Comparison of ENCODE assay signal across 21 cellular contexts in the genomic region with DNA sequence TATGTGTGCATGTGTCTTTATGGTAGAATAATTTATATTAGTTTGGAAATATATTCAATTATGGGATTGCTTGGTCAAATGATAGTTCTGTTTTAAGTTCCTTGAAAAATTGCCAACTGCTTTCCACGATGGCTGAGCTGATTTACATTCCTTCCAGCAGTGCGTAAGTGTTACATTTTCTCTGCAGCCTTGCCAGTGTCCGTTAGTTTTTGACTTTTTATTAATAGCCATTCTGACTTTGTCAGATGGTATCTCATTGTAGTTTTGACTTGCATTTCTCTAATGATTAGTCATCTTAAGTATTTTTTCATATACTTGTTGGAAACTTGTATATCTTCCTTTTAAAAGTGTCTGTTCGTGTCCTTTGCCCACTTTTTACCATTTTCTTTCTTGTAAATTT.
"Had no signal": no experiment of that assay in that cellular context is flagged by ENCODE, and none has a peak within 500 bp of the region (broad histone marks: within the 10 kb centered on the region; RNA-seq: fewer than 3 reads in every experiment).

No MANE protein-coding gene starts in this region.

- H3K9ac ChIP-seq: neural progenitor cell had no signal

- H3K4me3 ChIP-seq: cardiac muscle cell, mucosa of descending colon, neural progenitor cell, ovary, sigmoid colon, tibial artery had no signal

- H3K27me3 ChIP-seq: cardiac muscle cell, neural progenitor cell, ovary, sigmoid colon, tibial artery had no signal

- H3K9me3 ChIP-seq: ovary, tibial artery had no signal

- H2AFZ ChIP-seq: neural progenitor cell had no signal

- H3K36me3 ChIP-seq: cardiac muscle cell, neural progenitor cell, ovary, sigmoid colon, tibial artery had no signal

- DNase-seq: activated CD4-positive, alpha-beta T cell treated with anti-CD3 and anti-CD28 coated beads, Interleukin-2, amount 10 ng/mL, durations not matched to agents 7 days and 5 days; activated CD8-positive, alpha-beta T cell treated with anti-CD3 and anti-CD28 coated beads, Interleukin-2, amount 10 ng/mL, durations not matched to agents 7 days and 5 days; activated naive CD4-positive, alpha-beta T cell treated with anti-CD3 and anti-CD28 coated beads for 36 hours; activated naive CD8-positive, alpha-beta T cell treated with anti-CD3 and anti-CD28 coated beads, Interleukin-2, amount 50 U/mL, for 24 hours; activated T-cell treated with anti-CD3 and anti-CD28 coated beads, Interleukin-2, amount 50 U/mL, for 24 hours; anterior cingulate cortex; effector memory CD8-positive, alpha-beta T cell; immature natural killer cell; mucosa of descending colon; naive B cell; ovary; sigmoid colon; stimulated activated CD8-positive, alpha-beta memory T cell treated with anti-CD3 and anti-CD28 coated beads, Interleukin-4, amount 100 ng/mL, for 48 hours; stimulated activated naive CD4-positive, alpha-beta T cell treated with Interleukin-2 at 50 U/mL for 16 hours; substantia nigra; T-helper 1 cell; T1000; tibial artery had no signal

- H3K27ac ChIP-seq: cardiac muscle cell, epithelial cell of prostate, neural progenitor cell, ovary, sigmoid colon, tibial artery had no signal

- H3K4me1 ChIP-seq: neural progenitor cell, sigmoid colon had no signal

- H3K4me2 ChIP-seq: neural progenitor cell had no signal
